In the genomic region with DNA sequence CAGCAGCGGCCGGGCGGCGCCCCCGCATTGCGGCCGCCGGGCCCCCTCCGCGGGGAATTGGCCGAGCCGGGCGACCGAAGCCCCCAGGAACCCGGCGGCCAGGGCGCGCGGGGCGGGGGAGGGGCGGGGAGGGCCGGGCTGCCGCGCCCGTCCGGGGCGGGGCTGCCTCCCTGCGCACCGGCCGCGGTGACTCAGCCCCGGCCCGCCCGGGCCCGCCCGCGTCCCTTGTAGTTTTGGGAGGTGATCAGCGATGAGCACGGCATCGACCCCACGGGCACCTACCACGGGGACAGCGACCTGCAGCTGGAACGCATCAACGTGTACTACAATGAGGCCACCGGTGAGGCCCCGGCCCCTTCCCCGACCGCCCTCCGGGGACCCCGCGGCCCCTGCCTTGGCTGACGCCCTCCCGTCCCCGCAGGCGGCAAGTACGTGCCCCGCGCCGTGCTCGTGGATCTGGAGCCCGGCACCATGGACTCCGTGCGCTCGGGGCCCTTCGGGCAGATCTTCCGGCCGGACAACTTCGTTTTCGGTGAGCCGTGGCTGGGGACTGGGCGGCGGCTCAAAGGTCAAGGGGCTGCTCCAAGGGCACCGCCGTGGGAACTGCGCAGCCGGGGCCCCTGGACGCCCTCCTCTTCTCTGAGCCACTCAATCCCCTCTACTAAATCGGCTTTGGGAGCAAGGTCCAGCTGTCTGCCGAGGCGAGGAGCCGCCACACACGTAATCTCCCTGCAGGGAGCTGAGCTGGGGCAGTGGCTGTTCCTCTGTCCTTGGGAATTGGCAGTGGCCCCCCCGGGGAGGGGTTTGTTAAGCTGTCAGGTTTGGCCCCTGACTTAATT, we compare ENCODE assay signal across 1 cellular context.
TF ChIP-seq lines count a peak whose summit lies in the region.

No MANE protein-coding gene starts in this region.

TF ChIP-seq in HepG2, 621 proteins besides CTCF, POLR2A, EP300 and RAD21 (continued from another document and continues in another):
- TF ChIP-seq ATF6 (CRISPR knock-in tag; conservative IDR thresholded peaks at IDR 0.05) (no peak), MIXL1 (CRISPR knock-in tag; IDR thresholded peaks at IDR 0.05) (no peak), ZNF34 (CRISPR knock-in tag; IDR thresholded peaks at IDR 0.05; ENCODE audit: borderline replicate concordance) (no peak), KDM1A (CRISPR knock-in tag; IDR thresholded peaks at IDR 0.05) (no peak), ZMYM3 (CRISPR knock-in tag; IDR thresholded peaks at IDR 0.05) (no peak; the same call in 1 of the 2 replicates), ATF7-NPFF (CRISPR knock-in tag; IDR thresholded peaks at IDR 0.05; ENCODE audit: low read depth) (peak; percentile 72), ZNF263 (CRISPR knock-in tag; IDR thresholded peaks at IDR 0.05) (no peak), NFYC (CRISPR knock-in tag; IDR thresholded peaks at IDR 0.05) (no peak), IKZF1 (IDR thresholded peaks at IDR 0.05) (no peak), SMAD3 (CRISPR knock-in tag; IDR thresholded peaks at IDR 0.05) (0 out of 2 replicates have a peak, but pooled peaks have one; percentile 35), TGIF2 (CRISPR knock-in tag; IDR thresholded peaks at IDR 0.05) (no peak), ZNF264 (CRISPR knock-in tag; IDR thresholded peaks at IDR 0.05) (0 out of 2 replicates have a peak, but pooled peaks have one; percentile 26), ELF4 (CRISPR knock-in tag; IDR thresholded peaks at IDR 0.05; ENCODE audit: borderline replicate concordance) (no peak), CBX1 (IDR thresholded peaks at IDR 0.05; ENCODE audit: low read depth) (no peak), ZNF670 (CRISPR knock-in tag; IDR thresholded peaks at IDR 0.05; ENCODE audit: borderline replicate concordance) (0 out of 2 replicates have a peak, but pooled peaks have one; percentile 15), ZNF350 (CRISPR knock-in tag; IDR thresholded peaks at IDR 0.05; ENCODE audit: borderline replicate concordance, low read depth) (peak; percentile 63; the same call in 1 of the 2 replicates), ZNF552 (CRISPR knock-in tag; IDR thresholded peaks at IDR 0.05; ENCODE audit: borderline replicate concordance) (peak; percentile 40; the same call in 1 of the 2 replicates), ATAD3A (CRISPR knock-in tag; IDR thresholded peaks at IDR 0.05) (no peak), PAXIP1 (CRISPR knock-in tag; conservative IDR thresholded peaks at IDR 0.05) (peak; percentile 78), EZH2 (conservative IDR thresholded peaks at IDR 0.05; ENCODE audit: low read depth, low read length) (no peak), DZIP1 (CRISPR knock-in tag; IDR thresholded peaks at IDR 0.05) (no peak; the same call in 1 of the 2 replicates), FOXK1 (CRISPR knock-in tag; IDR thresholded peaks at IDR 0.05; ENCODE audit: borderline replicate concordance, low read depth) (no peak), AHDC1 (CRISPR knock-in tag; IDR thresholded peaks at IDR 0.05; ENCODE audit: borderline replicate concordance) (no peak)
- TF ChIP-seq, protein P1, sequence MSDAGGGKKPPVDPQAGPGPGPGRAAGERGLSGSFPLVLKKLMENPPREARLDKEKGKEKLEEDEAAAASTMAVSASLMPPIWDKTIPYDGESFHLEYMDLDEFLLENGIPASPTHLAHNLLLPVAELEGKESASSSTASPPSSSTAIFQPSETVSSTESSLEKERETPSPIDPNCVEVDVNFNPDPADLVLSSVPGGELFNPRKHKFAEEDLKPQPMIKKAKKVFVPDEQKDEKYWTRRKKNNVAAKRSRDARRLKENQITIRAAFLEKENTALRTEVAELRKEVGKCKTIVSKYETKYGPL (CRISPR knock-in tag; IDR thresholded peaks at IDR 0.05): no peak
- TF ChIP-seq, protein P2, sequence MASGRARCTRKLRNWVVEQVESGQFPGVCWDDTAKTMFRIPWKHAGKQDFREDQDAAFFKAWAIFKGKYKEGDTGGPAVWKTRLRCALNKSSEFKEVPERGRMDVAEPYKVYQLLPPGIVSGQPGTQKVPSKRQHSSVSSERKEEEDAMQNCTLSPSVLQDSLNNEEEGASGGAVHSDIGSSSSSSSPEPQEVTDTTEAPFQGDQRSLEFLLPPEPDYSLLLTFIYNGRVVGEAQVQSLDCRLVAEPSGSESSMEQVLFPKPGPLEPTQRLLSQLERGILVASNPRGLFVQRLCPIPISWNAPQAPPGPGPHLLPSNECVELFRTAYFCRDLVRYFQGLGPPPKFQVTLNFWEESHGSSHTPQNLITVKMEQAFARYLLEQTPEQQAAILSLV (CRISPR knock-in tag; IDR thresholded peaks at IDR 0.05; ENCODE audit: borderline replicate concordance): no peak
- TF ChIP-seq, protein P3, sequence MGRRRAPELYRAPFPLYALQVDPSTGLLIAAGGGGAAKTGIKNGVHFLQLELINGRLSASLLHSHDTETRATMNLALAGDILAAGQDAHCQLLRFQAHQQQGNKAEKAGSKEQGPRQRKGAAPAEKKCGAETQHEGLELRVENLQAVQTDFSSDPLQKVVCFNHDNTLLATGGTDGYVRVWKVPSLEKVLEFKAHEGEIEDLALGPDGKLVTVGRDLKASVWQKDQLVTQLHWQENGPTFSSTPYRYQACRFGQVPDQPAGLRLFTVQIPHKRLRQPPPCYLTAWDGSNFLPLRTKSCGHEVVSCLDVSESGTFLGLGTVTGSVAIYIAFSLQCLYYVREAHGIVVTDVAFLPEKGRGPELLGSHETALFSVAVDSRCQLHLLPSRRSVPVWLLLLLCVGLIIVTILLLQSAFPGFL (CRISPR knock-in tag; IDR thresholded peaks at IDR 0.05): no peak
- TF ChIP-seq, protein P4, sequence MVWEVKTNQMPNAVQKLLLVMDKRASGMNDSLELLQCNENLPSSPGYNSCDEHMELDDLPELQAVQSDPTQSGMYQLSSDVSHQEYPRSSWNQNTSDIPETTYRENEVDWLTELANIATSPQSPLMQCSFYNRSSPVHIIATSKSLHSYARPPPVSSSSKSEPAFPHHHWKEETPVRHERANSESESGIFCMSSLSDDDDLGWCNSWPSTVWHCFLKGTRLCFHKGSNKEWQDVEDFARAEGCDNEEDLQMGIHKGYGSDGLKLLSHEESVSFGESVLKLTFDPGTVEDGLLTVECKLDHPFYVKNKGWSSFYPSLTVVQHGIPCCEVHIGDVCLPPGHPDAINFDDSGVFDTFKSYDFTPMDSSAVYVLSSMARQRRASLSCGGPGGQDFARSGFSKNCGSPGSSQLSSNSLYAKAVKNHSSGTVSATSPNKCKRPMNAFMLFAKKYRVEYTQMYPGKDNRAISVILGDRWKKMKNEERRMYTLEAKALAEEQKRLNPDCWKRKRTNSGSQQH (CRISPR knock-in tag; IDR thresholded peaks at IDR 0.05; ENCODE audit: low read depth): no peak
